Comparison of ENCODE assay signal across 1 cellular context in genomic region chr12:113271466-113271852, GRCh38.
TF ChIP-seq lines count a peak whose summit lies in the region.

No MANE protein-coding gene starts in this region.

TF ChIP-seq in IMR-90, 13 proteins besides CTCF, POLR2A, EP300 and RAD21:
- no peak for TF ChIP-seq MAZ (IDR thresholded peaks at IDR 0.05; ENCODE audit: borderline replicate concordance, low read depth, low read length)
- TF ChIP-seq SMC3 (IDR thresholded peaks at IDR 0.05; ENCODE audit: low read depth, low read length), result no peak
TF ChIP-seq in IMR-90: peak in this region for 0.
